In genomic region chr6:99393698-99394531, GRCh38 we compare ENCODE assay signal across 1 cellular context.
A peak's percentile ranks its signal among the peaks of the same experiment; 100 is the strongest.
TF ChIP-seq lines count a peak whose summit lies in the region.

COQ3 (minus strand) TSS chr6:99394195; CDS start chr6:99394179, 16 bp downstream.

TF ChIP-seq in HEK293, 187 proteins besides CTCF, POLR2A, EP300 and RAD21 (continued from another document and continues in another):
- TF ChIP-seq PRDM4 (tag by site-specific recombination; IDR thresholded peaks at IDR 0.05) (peak; percentile 39; the same call in 1 of the 2 replicates), ZNF701 (tag by site-specific recombination; IDR thresholded peaks at IDR 0.05) (no peak), KLF7 (tag by site-specific recombination; IDR thresholded peaks at IDR 0.05; ENCODE audit: borderline replicate concordance) (peak; percentile 35; the same call in 1 of the 2 replicates), KLF1 (tag by site-specific recombination; IDR thresholded peaks at IDR 0.05) (no peak), ZNF558 (tag by site-specific recombination; IDR thresholded peaks at IDR 0.05) (peak; percentile 86), ZBTB17 (tag by site-specific recombination; IDR thresholded peaks at IDR 0.05) (peak; percentile 95), PATZ1 (tag by site-specific recombination; IDR thresholded peaks at IDR 0.05) (peak; percentile 90), ZNF623 (tag by site-specific recombination; IDR thresholded peaks at IDR 0.05) (0 out of 2 replicates have a peak, but pooled peaks have one; percentile 33), ZNF585B (tag by site-specific recombination; IDR thresholded peaks at IDR 0.05) (no peak), ZNF501 (tag by site-specific recombination; IDR thresholded peaks at IDR 0.05) (peak; percentile 97), ZEB2 (tag by site-specific recombination; IDR thresholded peaks at IDR 0.05) (peak; percentile 66; the same call in 1 of the 2 replicates), ZNF692 (tag by site-specific recombination; IDR thresholded peaks at IDR 0.05) (peak; percentile 87), ZNF580 (tag by site-specific recombination; IDR thresholded peaks at IDR 0.05) (peak; percentile 72; the same call in 1 of the 2 replicates), KLF9 (tag by site-specific recombination; IDR thresholded peaks at IDR 0.05; ENCODE audit: low read depth) (no peak), ZNF660 (tag by site-specific recombination; IDR thresholded peaks at IDR 0.05) (peak; percentile 91), ZNF362 (tag by site-specific recombination; IDR thresholded peaks at IDR 0.05) (peak; percentile 100), ZNF600 (tag by site-specific recombination; IDR thresholded peaks at IDR 0.05) (peak; percentile 83), HOXA7 (CRISPR knock-in tag; IDR thresholded peaks at IDR 0.05; ENCODE audit: borderline replicate concordance) (no peak), BCL11B (tag by site-specific recombination; IDR thresholded peaks at IDR 0.05; ENCODE audit: low read depth) (no peak), ZNF777 (tag by site-specific recombination; IDR thresholded peaks at IDR 0.05; ENCODE audit: borderline replicate concordance) (0 out of 2 replicates have a peak, but pooled peaks have one; percentile 47), ZNF518A (tag by site-specific recombination; conservative IDR thresholded peaks at IDR 0.05; ENCODE audit: low read depth) (peak; percentile 77), KLF17 (tag by site-specific recombination; IDR thresholded peaks at IDR 0.05) (peak; percentile 62; the same call in 1 of the 2 replicates), ZNF280D (tag by site-specific recombination; IDR thresholded peaks at IDR 0.05) (0 out of 2 replicates have a peak, but pooled peaks have one; percentile 35), PRDM10 (tag by site-specific recombination; IDR thresholded peaks at IDR 0.05) (peak; percentile 76), ZNF624 (tag by site-specific recombination; IDR thresholded peaks at IDR 0.05) (no peak), ZNF645 (tag by site-specific recombination; IDR thresholded peaks at IDR 0.05) (no peak), ZNF169 (tag by site-specific recombination; IDR thresholded peaks at IDR 0.05) (no peak), REPIN1 (tag by site-specific recombination; IDR thresholded peaks at IDR 0.05; ENCODE audit: low read depth) (peak; percentile 91), ZNF548 (tag by site-specific recombination; IDR thresholded peaks at IDR 0.05) (no peak), ZNF341 (tag by site-specific recombination; IDR thresholded peaks at IDR 0.05; ENCODE audit: low read depth) (0 out of 2 replicates have a peak, but pooled peaks have one; percentile 19)
